15 cellular contexts compared by ENCODE assay signal in genomic region chr19:31286491-31286890, GRCh38.
"Had no signal": no experiment of that assay in that cellular context is flagged by ENCODE, and none has a peak within 500 bp of the region (broad histone marks: within the 10 kb centered on the region; RNA-seq: fewer than 3 reads in every experiment).

No MANE protein-coding gene starts in this region.

- H3K27me3 ChIP-seq: gastrocnemius medialis, heart right ventricle, tibial artery, vagina had no signal

- H3K4me3 ChIP-seq: gastrocnemius medialis, vagina had no signal

- H3K9me3 ChIP-seq: gastrocnemius medialis, heart right ventricle, tibial artery, vagina had no signal

- H3K4me1 ChIP-seq: gastrocnemius medialis, tibial artery had no signal

- H3K27ac ChIP-seq: gastrocnemius medialis, tibial artery, vagina had no signal

- ATAC-seq: gastrocnemius medialis; naive thymus-derived CD8-positive, alpha-beta T cell; stimulated activated effector memory CD8-positive, alpha-beta T cell treated with anti-CD3 and anti-CD28 coated beads, Interleukin-12 subunit alpha, Interleukin-12 subunit beta, amount 100 ng/mL, for 72 hours had no signal

- H3K36me3 ChIP-seq: gastrocnemius medialis, heart right ventricle, tibial artery, vagina had no signal

- DNase-seq: activated CD4-positive, alpha-beta T cell treated with anti-CD3 and anti-CD28 coated beads, Interleukin-2, amount 50 U/mL, for 4 hours; activated CD4-positive, CD25-positive, alpha-beta regulatory T cell treated with anti-CD3 and anti-CD28 coated beads, Interleukin-2, amount 50 U/mL, for 72 hours; activated gamma-delta T cell; activated naive CD8-positive, alpha-beta T cell treated with anti-CD3 and anti-CD28 coated beads, Interleukin-2, amount 10 ng/mL, durations not matched to agents 7 days and 5 days; activated T-cell treated with anti-CD3 and anti-CD28 coated beads, Interleukin-2, amount 50 U/mL, for 48 hours; aorta; gastrocnemius medialis; heart right ventricle; left ventricle myocardium superior; naive thymus-derived CD8-positive, alpha-beta T cell; occipital lobe; small intestine; tibial artery had no signal
